ENCODE assay signal across 16 cellular contexts in the genomic region with DNA sequence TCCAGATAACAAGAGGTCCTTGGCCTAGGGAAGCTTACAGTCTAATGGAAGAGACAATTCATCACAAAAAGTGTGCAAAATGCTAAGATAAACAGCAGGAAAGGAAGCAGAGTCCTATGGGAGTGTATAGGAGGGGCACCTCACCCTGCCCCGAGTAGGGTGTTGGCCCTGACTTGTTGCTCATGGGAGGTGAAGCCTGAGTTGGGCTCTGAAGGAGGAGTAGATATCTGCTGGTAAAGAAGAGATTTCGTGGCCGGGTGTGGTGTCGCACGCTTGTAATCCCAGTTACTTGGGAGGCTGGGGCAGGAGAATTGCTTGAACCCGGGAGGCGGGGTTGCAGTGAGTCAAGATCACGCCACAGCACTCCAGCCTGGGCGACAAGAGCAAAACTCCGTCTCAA. TPM values are rescaled to one million over a fixed set of nuclear protein-coding genes. Genes with fewer than 3 reads are reported as not detected.
A peak's percentile ranks its signal among the peaks of the same experiment; 100 is the strongest.
DNase-seq lines count a peak whose midpoint lies in the region; ATAC-seq and TF ChIP-seq lines count a peak whose summit lies in the region.
"Had no signal": no experiment of that assay in that cellular context is flagged by ENCODE, and none has a peak within 500 bp of the region (broad histone marks: within the 10 kb centered on the region; RNA-seq: fewer than 3 reads in every experiment).

No MANE protein-coding gene starts in this region.

- H3K9me3 Mint-ChIP-seq in endodermal cell (no peaks in the 10 kb centered on the region), type B pancreatic cell (no peaks in the 10 kb centered on the region)
- H3K9me3 Mint-ChIP-seq: CD14-positive monocyte had no signal

- intact Hi-C loops in mucosa of descending colon (cut with DNase I, micrococcal nuclease) = no loop called here

- no peak overlapping the region for H3K4me3 Mint-ChIP-seq in endodermal cell
- H3K4me3 Mint-ChIP-seq in type B pancreatic cell = peak overlapping the region; percentile 18
- H3K4me3 Mint-ChIP-seq: CD14-positive monocyte had no signal

- DNase-seq in LoVo (ENCODE audit: low spot score) (peak; percentile 31), endodermal cell (no peak), mucosa of descending colon (peak in 2 of 3 donors; percentile 64 to 65), type B pancreatic cell (ENCODE audit: extremely low spot score, unreplicated experiment) (no peak), GM10248 (ENCODE audit: extremely low spot score) (no peak), Ammon's horn (ENCODE audit: low spot score) (no peak)
- DNase-seq: DMS53, MV-4-11, NCI-H1417 treated with DMSO at 0.1 percent for 48 hours, NCI-H1930, NCI-H446 treated with DMSO at 0.1 percent for 48 hours, NCI-H748 treated with DMSO at 0.1 percent for 48 hours had no signal

- H3K4me1 Mint-ChIP-seq in endodermal cell = peaks cover 47% of the 10 kb centered on the region
- H3K4me1 Mint-ChIP-seq in type B pancreatic cell (ENCODE audit: unreplicated experiment) = peaks cover 34% of the 10 kb centered on the region
- H3K4me1 Mint-ChIP-seq: CD14-positive monocyte had no signal

- peak overlapping the region; percentile 39 for H3K27ac Mint-ChIP-seq in endodermal cell
- peak overlapping the region; percentile 100 for H3K27ac Mint-ChIP-seq in type B pancreatic cell
- H3K27ac Mint-ChIP-seq: CD14-positive monocyte had no signal

- H3K4me1 ChIP-seq in endodermal cell (ENCODE audit: control insufficient read depth, insufficient read depth, low read length) (peaks cover 10% of the 10 kb centered on the region), mucosa of descending colon (ENCODE audit: low read depth) (peaks cover 43% of the 10 kb centered on the region)

- H3K36me3 Mint-ChIP-seq in endodermal cell (ENCODE audit: low read depth) (no peaks in the 10 kb centered on the region), type B pancreatic cell (no peaks in the 10 kb centered on the region)
- H3K36me3 Mint-ChIP-seq: CD14-positive monocyte had no signal

- no peak overlapping the region for H3K9ac ChIP-seq in endodermal cell (ENCODE audit: extremely low read depth, low read length, poor library complexity, severe bottlenecking)

- 93 to 97% methylated on average over 7 to 10 of the region's 10 CpGs for WGBS in endodermal cell (ENCODE audit: insufficient coverage in 1 of 2, insufficient read length in 1 of 2), 2 experiments

- POLR2A ChIA-PET in GM10248 (lab: Yijun Ruan, JAX) = no interaction called here

- ATAC-seq in mucosa of descending colon (peak; percentile 2), HG03432 (IDR thresholded peaks at IDR 0.05; ENCODE audit: unreplicated experiment) (no peak)

- H3K27me3 Mint-ChIP-seq in endodermal cell (ENCODE audit: insufficient read depth) (no peaks in the 10 kb centered on the region), type B pancreatic cell (no peaks in the 10 kb centered on the region)

- H3K4me3 ChIP-seq in endodermal cell (ENCODE audit: low read length) = no peak overlapping the region
- H3K4me3 ChIP-seq in mucosa of descending colon = no peak overlapping the region
- H3K4me3 ChIP-seq: HAP-1, SK-N-MC had no signal

- TF ChIP-seq CTCF in endodermal cell (conservative IDR thresholded peaks at IDR 0.05) (no peak), mucosa of descending colon (IDR thresholded peaks at IDR 0.05) (no peak), type B pancreatic cell (conservative IDR thresholded peaks at IDR 0.05) (no peak), GM10248 (IDR thresholded peaks at IDR 0.05; ENCODE audit: control extremely low read depth, extremely low read depth, low read depth, missing control alignments) (no peak)

- CTCF ChIA-PET in GM10248 (lab: Yijun Ruan, JAX) = interaction anchor here (1.2 kb wide), 1 partner anchor 14 kb away, joined by 4 read pairs; no protein-coding TSS in a partner anchor

- no peaks in the 10 kb centered on the region for H3K9me3 ChIP-seq in endodermal cell (ENCODE audit: control insufficient read depth, low read length)
- H3K9me3 ChIP-seq in mucosa of descending colon = no peaks in the 10 kb centered on the region
- H3K9me3 ChIP-seq: HAP-1 had no signal

- no peak overlapping the region for H3K27ac ChIP-seq in endodermal cell (ENCODE audit: low read depth, low read length)
- H3K27ac ChIP-seq: SK-N-MC had no signal

- H3K36me3 ChIP-seq in endodermal cell (ENCODE audit: control insufficient read depth, insufficient read depth, low read length) (no peaks in the 10 kb centered on the region), mucosa of descending colon (ENCODE audit: low read depth) (no peaks in the 10 kb centered on the region)
- H3K36me3 ChIP-seq: HAP-1 had no signal

- no peaks in the 10 kb centered on the region for H3K27me3 ChIP-seq in endodermal cell (ENCODE audit: control insufficient read depth, insufficient read depth, low read length, poor library complexity, severe bottlenecking)

RNA-seq across cellular contexts. Expression of a gene that starts 18.6 kb away (rescaled TPM):
- under 1 TPM in 1 of 2 donors, not detected in 1; 0.04 TPM for total RNA-seq in endodermal cell
- 0.07 TPM for polyA plus RNA-seq in endodermal cell (2013, experiment 1 of 2)
- polyA plus RNA-seq in endodermal cell (2013, experiment 2 of 2) = 0.12 TPM
- total RNA-seq in mucosa of descending colon = 1 to 10 TPM; 2.4 to 3.5 (median 2.9) TPM
- 0.12 and 0.24 TPM in 2 replicates for total RNA-seq in type B pancreatic cell (ENCODE audit: low replicate concordance)

RNA-seq across cellular contexts. Expression of a gene that starts 40.5 kb away (rescaled TPM):
- total RNA-seq in endodermal cell (10 to 100 TPM; 72.8 to 82.0 TPM), mucosa of descending colon (10 to 100 TPM; 36.3 to 69.6 (median 41.2) TPM), type B pancreatic cell (ENCODE audit: low replicate concordance) (58.6 and 69.1 TPM in 2 replicates)
- polyA plus RNA-seq in endodermal cell (2013, experiment 1 of 2) = 52.4 TPM
- 54.7 TPM for polyA plus RNA-seq in endodermal cell (2013, experiment 2 of 2)

RNA-seq across cellular contexts. Expression of a gene that starts 56.3 kb away (rescaled TPM):
- total RNA-seq in endodermal cell (not detected), mucosa of descending colon (1 to 10 TPM; 5.0 to 6.3 (median 6.1) TPM), type B pancreatic cell (ENCODE audit: low replicate concordance) (0.29 TPM in 1 of 2 replicates, not detected in the other)
- polyA plus RNA-seq in endodermal cell (2013, experiment 1 of 2) = not detected
- polyA plus RNA-seq in endodermal cell (2013, experiment 2 of 2) = not detected

Comparison
In these comparisons a context has a peak if more than half of its experiments do, and no peak if none do; other contexts are left out.
1. DNase-seq: peak in LoVo (single experiment) and mucosa of descending colon (2 of 3); none in endodermal cell (single experiment), type B pancreatic cell (single experiment), GM10248 (single experiment) and Ammon's horn (single experiment).